25 cellular contexts compared by ENCODE assay signal in genomic region chr6:165644586-165645266, GRCh38. TPM values are rescaled to one million over a fixed set of nuclear protein-coding genes. Genes with fewer than 3 reads are reported as not detected.
"Had no signal": no experiment of that assay in that cellular context is flagged by ENCODE, and none has a peak within 500 bp of the region (broad histone marks: within the 10 kb centered on the region; RNA-seq: fewer than 3 reads in every experiment).

No MANE protein-coding gene starts in this region.

- H3K4me1 Mint-ChIP-seq: immature natural killer cell; naive thymus-derived CD8-positive, alpha-beta T cell; stimulated activated effector memory CD8-positive, alpha-beta T cell treated with anti-CD3 and anti-CD28 coated beads, Interleukin-12 subunit alpha, Interleukin-12 subunit beta, amount 100 ng/mL, for 72 hours had no signal

- H3K4me3 Mint-ChIP-seq: effector memory CD8-positive, alpha-beta T cell; immature natural killer cell; naive thymus-derived CD8-positive, alpha-beta T cell; stimulated activated effector memory CD8-positive, alpha-beta T cell treated with anti-CD3 and anti-CD28 coated beads, Interleukin-12 subunit alpha, Interleukin-12 subunit beta, amount 100 ng/mL, for 72 hours had no signal

- H3K4me3 ChIP-seq: coronary artery, left ventricle myocardium inferior, lower lobe of right lung, smooth muscle cell, stomach, thyroid gland, vagina had no signal

- FAIRE-seq: endometrium, frontal cortex had no signal

- H3K36me3 Mint-ChIP-seq: immature natural killer cell; naive thymus-derived CD8-positive, alpha-beta T cell; stimulated activated effector memory CD8-positive, alpha-beta T cell treated with anti-CD3 and anti-CD28 coated beads, Interleukin-12 subunit alpha, Interleukin-12 subunit beta, amount 100 ng/mL, for 72 hours had no signal

- H3K36me3 ChIP-seq: left ventricle myocardium inferior, lower lobe of right lung, stomach, thyroid gland, vagina had no signal

- H3K27me3 ChIP-seq: stomach, thyroid gland, vagina had no signal

- H3K27me3 Mint-ChIP-seq: effector memory CD8-positive, alpha-beta T cell; progenitor cell of endocrine pancreas had no signal

- H3K9me3 ChIP-seq: left ventricle myocardium inferior, lower lobe of right lung, stomach, thyroid gland, vagina had no signal

- H3K27ac Mint-ChIP-seq: effector memory CD8-positive, alpha-beta T cell; immature natural killer cell; naive thymus-derived CD8-positive, alpha-beta T cell; progenitor cell of endocrine pancreas; stimulated activated effector memory CD8-positive, alpha-beta T cell treated with anti-CD3 and anti-CD28 coated beads, Interleukin-12 subunit alpha, Interleukin-12 subunit beta, amount 100 ng/mL, for 72 hours had no signal

- H3K4me1 ChIP-seq: lower lobe of right lung, parathyroid adenoma had no signal

- H3K27ac ChIP-seq: coronary artery, lower lobe of right lung, parathyroid adenoma, stomach, thyroid gland, vagina had no signal

- ATAC-seq: effector memory CD8-positive, alpha-beta T cell; left colon; lower lobe of right lung; naive thymus-derived CD8-positive, alpha-beta T cell; sciatic nerve; stimulated activated effector memory CD8-positive, alpha-beta T cell treated with anti-CD3 and anti-CD28 coated beads, Interleukin-12 subunit alpha, Interleukin-12 subunit beta, amount 100 ng/mL, for 72 hours had no signal

- DNase-seq: effector memory CD8-positive, alpha-beta T cell; erythroblast; hypothalamus; immature natural killer cell; islet precursor cell; kidney glomerular epithelial cell; left colon; left ventricle myocardium inferior; lower lobe of right lung; naive thymus-derived CD8-positive, alpha-beta T cell; stimulated activated CD4-positive, alpha-beta T cell treated with anti-CD3 and anti-CD28 coated beads, Interleukin-2, amount 100 ng/mL, for 24 hours; stimulated activated CD4-positive, alpha-beta T cell treated with anti-CD3 and anti-CD28 coated beads, Interleukin-4, amount 100 ng/mL, for 24 hours; stimulated activated naive CD4-positive, alpha-beta T cell treated with Interleukin-2 at 50 U/mL for 16 hours; stomach; thyroid gland; trophoblast cell had no signal

RNA-seq across cellular contexts. Expression of gene PDE10A, which starts 18.3 kb away (rescaled TPM):
- total RNA-seq: naive thymus-derived CD8-positive, alpha-beta T cell had no signal
